ENCODE assay signal across 9 cellular contexts in genomic region chr1:30756206-30756544, GRCh38. TPM values are rescaled to one million over a fixed set of nuclear protein-coding genes. Genes with fewer than 3 reads are reported as not detected.
A peak's percentile ranks its signal among the peaks of the same experiment; 100 is the strongest.
DNase-seq lines count a peak whose midpoint lies in the region; ATAC-seq and TF ChIP-seq lines count a peak whose summit lies in the region.
"Had no signal": no experiment of that assay in that cellular context is flagged by ENCODE, and none has a peak within 500 bp of the region (broad histone marks: within the 10 kb centered on the region; RNA-seq: fewer than 3 reads in every experiment).

No MANE protein-coding gene starts in this region.

- H3K36me3 ChIP-seq in esophagus squamous epithelium: no peaks in the 10 kb centered on the region

- POLR2A ChIA-PET in activated CD4-positive, alpha-beta T cell treated with anti-CD3 and anti-CD28 coated beads for 36 hours (lab: Charles Lee): interaction anchor here (0.7 to 1.7 kb wide), 5 partner anchors 10 to 24 kb away, joined by 3 to 8 read pairs (median 3); no protein-coding TSS in a partner anchor
- POLR2A ChIA-PET in RWPE1 (lab: Yijun Ruan, JAX; ENCODE audit: low non-redundant PET): interaction anchor here (1.3 kb wide), 1 partner anchor 38 kb away, joined by 3 read pairs; no protein-coding TSS in a partner anchor

- CTCF ChIA-PET in activated CD4-positive, alpha-beta T cell treated with anti-CD3 and anti-CD28 coated beads for 36 hours (lab: Charles Lee): interaction anchor here (0.6 to 12.9 kb wide), 3 partner anchors 9 to 38 kb away, joined by 3 to 158 read pairs (median 3); no protein-coding TSS in a partner anchor
- CTCF ChIA-PET in RWPE1 (lab: Yijun Ruan, JAX): interaction anchor here (0.6 kb wide), 1 partner anchor 23 kb away, joined by 5 read pairs; no protein-coding TSS in a partner anchor

- no peak for DNase-seq in activated CD4-positive, alpha-beta T cell treated with anti-CD3 and anti-CD28 coated beads for 36 hours
- DNase-seq in activated CD4-positive, alpha-beta T cell treated with anti-CD3 and anti-CD28 coated beads, Interleukin-2, amount 50 U/mL, for 4 hours: no peak
- DNase-seq in RWPE1 (ENCODE audit: low spot score) (no peak), esophagus squamous epithelium (lab: John Stamatoyannopoulos, UW) (no peak), NCI-H2171 (lab: John Stamatoyannopoulos, UW) (no peak), NCI-H187 (lab: John Stamatoyannopoulos, UW) (no peak)

- H3K27ac Mint-ChIP-seq in activated CD4-positive, alpha-beta T cell treated with anti-CD3 and anti-CD28 coated beads for 36 hours: peak overlapping the region; percentile 99
- H3K27ac Mint-ChIP-seq in stimulated activated memory B cell treated with anti-CD40 and anti-IgM and Interleukin-4, amounts not matched to agents 10 μg/mL and 1 μg/mL and 100 μg/mL, for 72 hours: peak overlapping the region; percentile 90

- H3K36me3 Mint-ChIP-seq in activated CD4-positive, alpha-beta T cell treated with anti-CD3 and anti-CD28 coated beads for 36 hours (ENCODE audit: low read depth): peaks cover 26% of the 10 kb centered on the region
- peaks cover 53% of the 10 kb centered on the region for H3K36me3 Mint-ChIP-seq in stimulated activated memory B cell treated with anti-CD40 and anti-IgM and Interleukin-4, amounts not matched to agents 10 μg/mL and 1 μg/mL and 100 μg/mL, for 72 hours

- H3K9me3 ChIP-seq in esophagus squamous epithelium: no peaks in the 10 kb centered on the region
- H3K9me3 ChIP-seq: A549 had no signal

- peaks cover 6 to 43% (median 9%) of the 10 kb centered on the region in 3 donors for H3K4me1 ChIP-seq in esophagus squamous epithelium
- H3K4me1 ChIP-seq: A549 had no signal

- 55% methylated on average over 4 of the region's 4 CpGs; no CpG with 5 or more reads in 1 of the 2 donors for WGBS in esophagus squamous epithelium, 2 donors

- H3K9me3 Mint-ChIP-seq in activated CD4-positive, alpha-beta T cell treated with anti-CD3 and anti-CD28 coated beads for 36 hours (ENCODE audit: low read depth): no peaks in the 10 kb centered on the region
- no peaks in the 10 kb centered on the region for H3K9me3 Mint-ChIP-seq in stimulated activated memory B cell treated with anti-CD40 and anti-IgM and Interleukin-4, amounts not matched to agents 10 μg/mL and 1 μg/mL and 100 μg/mL, for 72 hours

- intact Hi-C loops in activated CD4-positive, alpha-beta T cell treated with anti-CD3 and anti-CD28 coated beads for 36 hours (cut with DNase I, micrococcal nuclease): loop anchor here (1.0 to 10.0 kb wide), 7 partner anchors 12 to 1179 kb away; partner anchors contain the start of genes PTP4A2 (in 1 of the 2) and PUM1 (in 1 of the 2)
- intact Hi-C loops in esophagus squamous epithelium (cut with DNase I): no loop called here

- no peaks in the 10 kb centered on the region for H3K27me3 Mint-ChIP-seq in activated CD4-positive, alpha-beta T cell treated with anti-CD3 and anti-CD28 coated beads for 36 hours
- no peaks in the 10 kb centered on the region for H3K27me3 Mint-ChIP-seq in stimulated activated memory B cell treated with anti-CD40 and anti-IgM and Interleukin-4, amounts not matched to agents 10 μg/mL and 1 μg/mL and 100 μg/mL, for 72 hours

- TF ChIP-seq CTCF in RWPE1 (conservative IDR thresholded peaks at IDR 0.05; ENCODE audit: low read depth): no peak
- TF ChIP-seq CTCF in esophagus squamous epithelium (IDR thresholded peaks at IDR 0.05): no peak

- peak overlapping the region; percentile 0 to 64 (median 44) for H3K4me3 ChIP-seq in esophagus squamous epithelium
- H3K4me3 ChIP-seq: A549 had no signal

- H3K4me3 Mint-ChIP-seq in activated CD4-positive, alpha-beta T cell treated with anti-CD3 and anti-CD28 coated beads for 36 hours: peak overlapping the region; percentile 92
- peak overlapping the region; percentile 88 for H3K4me3 Mint-ChIP-seq in stimulated activated memory B cell treated with anti-CD40 and anti-IgM and Interleukin-4, amounts not matched to agents 10 μg/mL and 1 μg/mL and 100 μg/mL, for 72 hours

- ATAC-seq in activated CD4-positive, alpha-beta T cell treated with anti-CD3 and anti-CD28 coated beads for 36 hours: peak; percentile 2
- no peak for ATAC-seq in stimulated activated memory B cell treated with anti-CD40 and anti-IgM and Interleukin-4, amounts not matched to agents 10 μg/mL and 1 μg/mL and 100 μg/mL, for 72 hours
- ATAC-seq in GM19351 (IDR thresholded peaks at IDR 0.05; ENCODE audit: unreplicated experiment): no peak

- peaks cover 81% of the 10 kb centered on the region for H3K4me1 Mint-ChIP-seq in activated CD4-positive, alpha-beta T cell treated with anti-CD3 and anti-CD28 coated beads for 36 hours
- H3K4me1 Mint-ChIP-seq in stimulated activated memory B cell treated with anti-CD40 and anti-IgM and Interleukin-4, amounts not matched to agents 10 μg/mL and 1 μg/mL and 100 μg/mL, for 72 hours: peaks cover 78% of the 10 kb centered on the region

- no peaks in the 10 kb centered on the region for H3K27me3 ChIP-seq in esophagus squamous epithelium

- TF ChIP-seq POLR2A in esophagus squamous epithelium (IDR thresholded peaks at IDR 0.05): no peak

- peak overlapping the region; percentile 87 for H3K27ac ChIP-seq in RWPE1
- H3K27ac ChIP-seq in esophagus squamous epithelium: peak overlapping the region; percentile 28 to 90 (median 57)
- H3K27ac ChIP-seq: A549 had no signal

RNA-seq across cellular contexts. Expression of gene LAPTM5, which starts 1.4 kb away (rescaled TPM):
- 100 to 1,000 TPM; 174 to 214 TPM for total RNA-seq in activated CD4-positive, alpha-beta T cell treated with anti-CD3 and anti-CD28 coated beads for 36 hours
- 10 to 100 TPM in 2 of 4 donors, 1 to 10 TPM in 2; 6.3 to 53.4 (median 24.6) TPM for total RNA-seq in esophagus squamous epithelium

RNA-seq across cellular contexts. Expression of gene MATN1, which starts 32.8 kb away (rescaled TPM):
- under 1 TPM; 0.32 to 0.43 TPM for total RNA-seq in activated CD4-positive, alpha-beta T cell treated with anti-CD3 and anti-CD28 coated beads for 36 hours
- total RNA-seq in esophagus squamous epithelium: not detected
